ENCODE assay signal across 1 cellular context in the genomic region with DNA sequence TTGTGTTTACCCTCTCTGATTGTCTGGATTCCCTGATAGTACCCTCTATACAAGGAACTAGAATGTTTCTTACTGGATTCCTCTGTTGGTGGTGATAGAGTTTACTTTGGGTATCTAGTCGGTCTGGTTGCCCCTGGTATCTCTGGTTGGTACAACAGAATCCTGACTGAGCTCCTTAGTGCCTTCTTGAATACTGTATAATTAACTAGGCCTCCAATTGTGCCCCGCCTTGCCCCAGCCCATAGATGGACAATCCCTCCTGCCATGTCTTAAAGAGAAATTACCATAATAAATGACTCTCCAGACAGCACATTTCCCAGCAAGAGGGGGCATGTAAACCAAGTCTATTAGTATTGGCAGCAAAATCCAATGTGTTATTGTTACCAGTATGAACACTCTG.
TF ChIP-seq lines count a peak whose summit lies in the region.

No MANE protein-coding gene starts in this region.

TF ChIP-seq in WTC11, 78 proteins besides CTCF, POLR2A, EP300 and RAD21 (continued from another document):
- TF ChIP-seq, protein P1, sequence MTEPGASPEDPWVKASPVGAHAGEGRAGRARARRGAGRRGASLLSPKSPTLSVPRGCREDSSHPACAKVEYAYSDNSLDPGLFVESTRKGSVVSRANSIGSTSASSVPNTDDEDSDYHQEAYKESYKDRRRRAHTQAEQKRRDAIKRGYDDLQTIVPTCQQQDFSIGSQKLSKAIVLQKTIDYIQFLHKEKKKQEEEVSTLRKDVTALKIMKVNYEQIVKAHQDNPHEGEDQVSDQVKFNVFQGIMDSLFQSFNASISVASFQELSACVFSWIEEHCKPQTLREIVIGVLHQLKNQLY (CRISPR knock-in tag; IDR thresholded peaks at IDR 0.05): no peak
- TF ChIP-seq, protein P2, sequence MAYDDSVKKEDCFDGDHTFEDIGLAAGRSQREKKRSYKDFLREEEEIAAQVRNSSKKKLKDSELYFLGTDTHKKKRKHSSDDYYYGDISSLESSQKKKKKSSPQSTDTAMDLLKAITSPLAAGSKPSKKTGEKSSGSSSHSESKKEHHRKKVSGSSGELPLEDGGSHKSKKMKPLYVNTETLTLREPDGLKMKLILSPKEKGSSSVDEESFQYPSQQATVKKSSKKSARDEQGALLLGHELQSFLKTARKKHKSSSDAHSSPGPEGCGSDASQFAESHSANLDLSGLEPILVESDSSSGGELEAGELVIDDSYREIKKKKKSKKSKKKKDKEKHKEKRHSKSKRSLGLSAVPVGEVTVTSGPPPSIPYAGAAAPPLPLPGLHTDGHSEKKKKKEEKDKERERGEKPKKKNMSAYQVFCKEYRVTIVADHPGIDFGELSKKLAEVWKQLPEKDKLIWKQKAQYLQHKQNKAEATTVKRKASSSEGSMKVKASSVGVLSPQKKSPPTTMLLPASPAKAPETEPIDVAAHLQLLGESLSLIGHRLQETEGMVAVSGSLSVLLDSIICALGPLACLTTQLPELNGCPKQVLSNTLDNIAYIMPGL (CRISPR knock-in tag; IDR thresholded peaks at IDR 0.05): no peak
- TF ChIP-seq GTF2I (CRISPR knock-in tag; conservative IDR thresholded peaks at IDR 0.05) (no peak), ZNF121 (CRISPR knock-in tag; IDR thresholded peaks at IDR 0.05) (no peak)
- TF ChIP-seq, protein P3, sequence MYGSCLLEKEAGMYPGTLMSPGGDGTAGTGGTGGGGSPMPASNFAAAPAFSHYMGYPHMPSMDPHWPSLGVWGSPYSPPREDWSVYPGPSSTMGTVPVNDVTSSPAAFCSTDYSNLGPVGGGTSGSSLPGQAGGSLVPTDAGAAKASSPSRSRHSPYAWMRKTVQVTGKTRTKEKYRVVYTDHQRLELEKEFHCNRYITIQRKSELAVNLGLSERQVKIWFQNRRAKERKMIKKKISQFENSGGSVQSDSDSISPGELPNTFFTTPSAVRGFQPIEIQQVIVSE (CRISPR knock-in tag; IDR thresholded peaks at IDR 0.05; ENCODE audit: borderline replicate concordance): no peak
